18 cellular contexts compared by ENCODE assay signal in genomic region chr1:113095790-113096455, GRCh38. TPM values are rescaled to one million over a fixed set of nuclear protein-coding genes. Genes with fewer than 3 reads are reported as not detected.
DNase-seq lines count a peak whose midpoint lies in the region; ATAC-seq and TF ChIP-seq lines count a peak whose summit lies in the region.
"Had no signal": no experiment of that assay in that cellular context is flagged by ENCODE, and none has a peak within 500 bp of the region (broad histone marks: within the 10 kb centered on the region; RNA-seq: fewer than 3 reads in every experiment).

No MANE protein-coding gene starts in this region.

- no peaks in the 10 kb centered on the region for H3K4me1 Mint-ChIP-seq in GM23338
- H3K4me1 Mint-ChIP-seq: CD14-positive monocyte had no signal

- no peak for TF ChIP-seq CTCF in GM23338 (conservative IDR thresholded peaks at IDR 0.05; ENCODE audit: low read depth in 2 of 2)
- peak in 3 of 56 donors; percentile 12 to 34 (median 17) for TF ChIP-seq CTCF in dorsolateral prefrontal cortex (IDR thresholded peaks at IDR 0.05 in 54 of 56, conservative IDR thresholded peaks at IDR 0.05 in 2 of 56; ENCODE audit: low read depth in 1 of 56, partially characterized antibody in 56 of 56)
- no peak for TF ChIP-seq CTCF in hepatocyte (IDR thresholded peaks at IDR 0.05; ENCODE audit: poor library complexity)

- H3K9me3 Mint-ChIP-seq in GM23338: no peaks in the 10 kb centered on the region
- H3K9me3 Mint-ChIP-seq: CD14-positive monocyte had no signal

- no peak overlapping the region for H3K4me3 ChIP-seq in GM23338
- peak overlapping the region in 35 of 59 donors; percentile 1 to 55 (median 19) for H3K4me3 ChIP-seq in dorsolateral prefrontal cortex
- no peak overlapping the region for H3K4me3 ChIP-seq in hepatocyte
- H3K4me3 ChIP-seq: A549, GM23248 had no signal

- no peaks in the 10 kb centered on the region for H3K9me3 ChIP-seq in hepatocyte (ENCODE audit: low read depth)
- H3K9me3 ChIP-seq: A549 had no signal

- ATAC-seq in GM23338: no peak
- no peak for ATAC-seq in GM21737 (IDR thresholded peaks at IDR 0.05; ENCODE audit: unreplicated experiment)
- ATAC-seq: A549 had no signal

- no peak overlapping the region for H3K4me3 Mint-ChIP-seq in GM23338
- H3K4me3 Mint-ChIP-seq: CD14-positive monocyte had no signal

- H3K27me3 ChIP-seq in GM23338 (ENCODE audit: insufficient read depth) (no peaks in the 10 kb centered on the region), dorsolateral prefrontal cortex (no peaks in the 10 kb centered on the region), hepatocyte (no peaks in the 10 kb centered on the region)

- no peak overlapping the region for H3K27ac Mint-ChIP-seq in GM23338

- no peak for DNase-seq in GM23338 (ENCODE audit: low spot score)
- DNase-seq in dorsolateral prefrontal cortex: peak in 1 of 10 donors; percentile 24
- no peak for DNase-seq in hepatocyte (ENCODE audit: low spot score)
- peak; percentile 1 for DNase-seq in occipital lobe (lab: John Stamatoyannopoulos, UW)
- no peak for DNase-seq in NCI-H69 (lab: John Stamatoyannopoulos, UW)
- no peak for DNase-seq in activated CD8-positive, alpha-beta memory T cell treated with anti-CD3 and anti-CD28 coated beads, Interleukin-2, amount 50 U/mL, for 48 hours
- DNase-seq in NCI-H146 treated with DMSO at 0.1 percent for 48 hours (lab: John Stamatoyannopoulos, UW; ENCODE audit: unreplicated experiment): no peak
- DNase-seq: Calu3, GM23248, MV-4-11, NCI-H1436, NCI-H2081, NCI-H526, RPMI8226 had no signal

- H2AFZ ChIP-seq in GM23338: no peak overlapping the region
- H2AFZ ChIP-seq in hepatocyte: no peak overlapping the region
- H2AFZ ChIP-seq: GM23248 had no signal

- H3K27me3 Mint-ChIP-seq in GM23338 (ENCODE audit: insufficient read depth, low read depth, poor library complexity): no peaks in the 10 kb centered on the region

- 0 out of 2 replicates have a peak overlapping the region, but pooled peaks have one; percentile 20 for H3K27ac ChIP-seq in GM23338 (ENCODE audit: low read depth)
- peak overlapping the region in 58 of 59 donors; percentile 39 to 93 (median 84) for H3K27ac ChIP-seq in dorsolateral prefrontal cortex
- H3K27ac ChIP-seq in hepatocyte: peak overlapping the region; percentile 34
- H3K27ac ChIP-seq: A549, GM23248, HL-60 had no signal

- H3F3A ChIP-seq in GM23338 (replicated peaks; ENCODE audit: low read depth): peaks cover 6% of the 10 kb centered on the region; the same call in 1 of the 2 replicates

- intact Hi-C loops in dorsolateral prefrontal cortex (cut with DNase I): no loop called here

- H3K4me2 ChIP-seq in GM23338 (no peak overlapping the region), hepatocyte (no peak overlapping the region)
- H3K4me2 ChIP-seq: A549 had no signal

- H4K20me1 ChIP-seq in GM23338 (replicated peaks; ENCODE audit: insufficient read depth): peaks cover 11% of the 10 kb centered on the region; the same call in 1 of the 2 replicates
- no peaks in the 10 kb centered on the region for H4K20me1 ChIP-seq in hepatocyte (ENCODE audit: insufficient read depth, poor library complexity, severe bottlenecking)

- WGBS in hepatocyte (ENCODE audit: low lambda C conversion rate, missing lambda C conversion rate): 76% methylated on average over 5 of the region's 5 CpGs

- H3K36me3 ChIP-seq in GM23338 (ENCODE audit: insufficient read depth) (peaks cover 86% of the 10 kb centered on the region), hepatocyte (replicated peaks; ENCODE audit: insufficient read depth, low read depth) (no peaks in the 10 kb centered on the region)

- peaks cover 76% of the 10 kb centered on the region for H3K36me3 Mint-ChIP-seq in GM23338 (ENCODE audit: low read depth)

- H3K4me1 ChIP-seq in GM23338 (ENCODE audit: insufficient read depth) (no peaks in the 10 kb centered on the region), hepatocyte (ENCODE audit: insufficient read depth) (peaks cover 4% of the 10 kb centered on the region)
- H3K4me1 ChIP-seq: A549 had no signal

- H3K79me2 ChIP-seq in GM23338 (replicated peaks; ENCODE audit: insufficient read depth) (peaks cover 23% of the 10 kb centered on the region), hepatocyte (peaks cover 21% of the 10 kb centered on the region)

- no peaks in the 10 kb centered on the region for H3K9me2 ChIP-seq in GM23338 (ENCODE audit: insufficient read depth)
- no peaks in the 10 kb centered on the region for H3K9me2 ChIP-seq in hepatocyte (replicated peaks; ENCODE audit: insufficient read depth)

TF ChIP-seq in GM23338, 12 proteins besides CTCF, POLR2A, EP300 and RAD21:
- TF ChIP-seq ZNF114 (CRISPR knock-in tag; IDR thresholded peaks at IDR 0.05): no peak
- TF ChIP-seq NANOG (IDR thresholded peaks at IDR 0.05; ENCODE audit: borderline replicate concordance): no peak
TF ChIP-seq in GM23338: peak in this region for 0.

RNA-seq across cellular contexts. Expression of gene LRIG2, which starts 22.9 kb away (rescaled TPM):
- total RNA-seq in GM23338 (2014; rRNA removed; shearing (Covaris generic)): 40.4 and 41.8 TPM in 2 replicates
- polyA plus RNA-seq in GM23338 (2016; fragmentation: Nextera tagmentation; extraction: Ambion mirVana) (7.7 and 10.0 TPM in 2 replicates), hepatocyte (3.6 and 4.3 TPM in 2 replicates)
- total RNA-seq in dorsolateral prefrontal cortex (10 to 100 TPM; 12.1 to 32.7 (median 20.4) TPM), hepatocyte (12.7 and 19.1 TPM in 2 replicates), occipital lobe (36.5 TPM)

Comparison
In these comparisons a context has a peak if more than half of its experiments do, and no peak if none do; other contexts are left out.
1. H3K27ac ChIP-seq: peak in every context shown above with its lines; median percentile 84 in dorsolateral prefrontal cortex; 34 in hepatocyte; 20 in GM23338.
2. H3K4me3 ChIP-seq: peak in dorsolateral prefrontal cortex (35 of 59); none in GM23338 (single experiment) and hepatocyte (single experiment).